24 cellular contexts compared by ENCODE assay signal in genomic region chr16:55398683-55399230, GRCh38.
"Had no signal": no experiment of that assay in that cellular context is flagged by ENCODE, and none has a peak within 500 bp of the region (broad histone marks: within the 10 kb centered on the region; RNA-seq: fewer than 3 reads in every experiment).

No MANE protein-coding gene starts in this region.

- H3K9me3 ChIP-seq: left ventricle myocardium inferior, sigmoid colon, thoracic aorta had no signal

- H3K36me3 Mint-ChIP-seq: mesothelial cell of epicardium; naive B cell; stimulated activated effector memory CD8-positive, alpha-beta T cell treated with anti-CD3 and anti-CD28 coated beads, Interleukin-12 subunit alpha, Interleukin-12 subunit beta, amount 100 ng/mL, for 72 hours had no signal

- H3K9me3 Mint-ChIP-seq: activated CD8-positive, alpha-beta T cell treated with anti-CD3 and anti-CD28 coated beads for 36 hours; activated T-cell treated with anti-CD3 and anti-CD28 coated beads, Interleukin-2, amount 50 U/mL, for 4 hours; activated T-helper 17 cell treated with anti-CD3 and anti-CD28 coated beads, Interleukin-2, amount 50 U/mL, for 72 hours; mesothelial cell of epicardium; stimulated activated effector memory CD8-positive, alpha-beta T cell treated with anti-CD3 and anti-CD28 coated beads, Interleukin-12 subunit alpha, Interleukin-12 subunit beta, amount 100 ng/mL, for 72 hours; stimulated activated naive CD8-positive, alpha-beta T cell treated with anti-CD3 and anti-CD28 coated beads, Interleukin-15, Interleukin-2, amounts not matched to agents 100 ng/mL and 50 ng/mL, for 24 hours had no signal

- H3K4me1 Mint-ChIP-seq: activated T-helper 17 cell treated with anti-CD3 and anti-CD28 coated beads, Interleukin-2, amount 50 U/mL, for 72 hours; mesothelial cell of epicardium; naive B cell; stimulated activated effector memory CD8-positive, alpha-beta T cell treated with anti-CD3 and anti-CD28 coated beads, Interleukin-12 subunit alpha, Interleukin-12 subunit beta, amount 100 ng/mL, for 72 hours had no signal

- H3K4me3 Mint-ChIP-seq: activated CD8-positive, alpha-beta T cell treated with anti-CD3 and anti-CD28 coated beads for 36 hours; activated T-cell treated with anti-CD3 and anti-CD28 coated beads, Interleukin-2, amount 50 U/mL, for 4 hours; activated T-helper 17 cell treated with anti-CD3 and anti-CD28 coated beads, Interleukin-2, amount 50 U/mL, for 72 hours; effector memory CD8-positive, alpha-beta T cell; mesothelial cell of epicardium; naive B cell; neural crest cell; stimulated activated effector memory CD8-positive, alpha-beta T cell treated with anti-CD3 and anti-CD28 coated beads, Interleukin-12 subunit alpha, Interleukin-12 subunit beta, amount 100 ng/mL, for 72 hours; stimulated activated naive CD8-positive, alpha-beta T cell treated with anti-CD3 and anti-CD28 coated beads, Interleukin-15, Interleukin-2, amounts not matched to agents 100 ng/mL and 50 ng/mL, for 24 hours had no signal

- H3K4me3 ChIP-seq: left ventricle myocardium inferior, sigmoid colon, thoracic aorta had no signal

- ATAC-seq: activated CD8-positive, alpha-beta T cell treated with anti-CD3 and anti-CD28 coated beads for 36 hours; activated T-cell treated with anti-CD3 and anti-CD28 coated beads, Interleukin-2, amount 50 U/mL, for 4 hours; activated T-helper 17 cell treated with anti-CD3 and anti-CD28 coated beads, Interleukin-2, amount 50 U/mL, for 72 hours; effector memory CD8-positive, alpha-beta T cell; stimulated activated effector memory CD8-positive, alpha-beta T cell treated with anti-CD3 and anti-CD28 coated beads, Interleukin-12 subunit alpha, Interleukin-12 subunit beta, amount 100 ng/mL, for 72 hours had no signal

- H3K27me3 ChIP-seq: brain microvascular endothelial cell, sigmoid colon had no signal

- DNase-seq: activated CD4-positive, alpha-beta T cell treated with anti-CD3 and anti-CD28 coated beads for 1 hour; activated CD4-positive, alpha-beta T cell treated with anti-CD3 and anti-CD28 coated beads, Interleukin-2, amount 50 U/mL, for 1 hour; activated CD8-positive, alpha-beta T cell treated with anti-CD3 and anti-CD28 coated beads for 36 hours; activated gamma-delta T cell treated with Interleukin-2 at 50 U/mL for 16 hours; activated naive CD4-positive, alpha-beta T cell treated with anti-CD3 and anti-CD28 coated beads, Interleukin-2, amount 50 U/mL, for 16 hours; activated T-cell treated with anti-CD3 and anti-CD28 coated beads, Interleukin-2, amount 50 U/mL, for 4 hours; amniotic stem cell; brain microvascular endothelial cell; cortex of kidney; effector memory CD8-positive, alpha-beta T cell; left ventricle myocardium inferior; mammary epithelial cell; naive B cell; sigmoid colon; small intestine; stimulated activated CD4-positive, alpha-beta T cell treated with anti-CD3 and anti-CD28 coated beads, Interleukin-4, amount 100 ng/mL, for 24 hours; T-helper 2 cell; trophoblast cell had no signal

- H3K27ac ChIP-seq: brain microvascular endothelial cell, left ventricle myocardium inferior, sigmoid colon, thoracic aorta had no signal

- H3K27ac Mint-ChIP-seq: activated CD8-positive, alpha-beta T cell treated with anti-CD3 and anti-CD28 coated beads for 36 hours; activated T-helper 17 cell treated with anti-CD3 and anti-CD28 coated beads, Interleukin-2, amount 50 U/mL, for 72 hours; effector memory CD8-positive, alpha-beta T cell; mesothelial cell of epicardium; naive B cell; stimulated activated effector memory CD8-positive, alpha-beta T cell treated with anti-CD3 and anti-CD28 coated beads, Interleukin-12 subunit alpha, Interleukin-12 subunit beta, amount 100 ng/mL, for 72 hours; stimulated activated naive CD8-positive, alpha-beta T cell treated with anti-CD3 and anti-CD28 coated beads, Interleukin-15, Interleukin-2, amounts not matched to agents 100 ng/mL and 50 ng/mL, for 24 hours had no signal

- H3K36me3 ChIP-seq: brain microvascular endothelial cell, left ventricle myocardium inferior, sigmoid colon, thoracic aorta had no signal
